Comparison of ENCODE assay signal across 1 cellular context in the genomic region with DNA sequence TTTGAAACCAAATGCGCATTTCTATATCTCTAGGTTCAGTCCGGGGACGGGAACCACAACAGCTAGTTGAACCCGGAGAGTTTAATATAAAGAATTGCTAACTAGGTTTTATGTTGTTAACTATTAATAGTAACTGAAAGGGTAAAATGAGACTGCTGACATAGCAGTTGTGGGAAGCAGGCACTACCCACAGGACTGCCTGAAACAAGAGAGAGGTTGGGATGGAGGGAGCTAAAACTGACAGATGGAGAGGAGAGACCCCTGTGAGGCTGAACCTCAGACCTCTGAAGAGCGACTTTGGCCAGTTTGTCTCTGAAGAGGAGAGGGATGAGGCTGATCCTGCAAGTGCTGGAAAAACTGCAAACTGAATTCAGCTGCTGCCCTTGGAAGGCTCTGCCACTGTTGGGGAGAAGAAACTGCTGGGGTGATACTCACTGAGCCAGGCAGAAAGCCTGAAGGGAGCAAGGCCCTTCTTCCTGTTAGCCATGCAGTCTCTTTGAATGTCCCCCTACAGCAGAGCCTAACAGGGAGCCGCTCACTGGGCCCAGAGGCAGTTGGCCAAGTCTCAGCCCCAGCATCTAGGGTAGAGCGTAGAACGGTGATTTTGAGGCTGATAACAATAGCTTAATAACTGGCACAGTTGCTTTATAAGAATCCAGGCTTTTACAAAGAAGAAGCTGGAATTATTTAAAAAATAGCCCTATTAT.
TF ChIP-seq lines count a peak whose summit lies in the region.

No MANE protein-coding gene starts in this region.

TF ChIP-seq in WTC11, 78 proteins besides CTCF, POLR2A, EP300 and RAD21 (continued from another document):
- TF ChIP-seq FOXP4 (CRISPR knock-in tag; IDR thresholded peaks at IDR 0.05) = no peak
- no peak for TF ChIP-seq ZNF317 (CRISPR knock-in tag; IDR thresholded peaks at IDR 0.05; ENCODE audit: borderline replicate concordance, low read depth)
- TF ChIP-seq NR2C2 (CRISPR knock-in tag; IDR thresholded peaks at IDR 0.05) = no peak
- no peak for TF ChIP-seq MXD4 (CRISPR knock-in tag; IDR thresholded peaks at IDR 0.05; ENCODE audit: borderline replicate concordance)
- TF ChIP-seq KAT7 (CRISPR knock-in tag; IDR thresholded peaks at IDR 0.05; ENCODE audit: borderline replicate concordance) = no peak
- no peak for TF ChIP-seq SMAD3 (CRISPR knock-in tag; IDR thresholded peaks at IDR 0.05; ENCODE audit: borderline replicate concordance)
TF ChIP-seq in WTC11: peak in this region for 0.
